ENCODE assay signal across 8 cellular contexts in genomic region chr6:5205877-5206840, GRCh38.
DNase-seq lines count a peak whose midpoint lies in the region; ATAC-seq and TF ChIP-seq lines count a peak whose summit lies in the region.

No MANE protein-coding gene starts in this region.

- peak; percentile 66 for DNase-seq in DMS 273 (lab: John Stamatoyannopoulos, UW; ENCODE audit: unreplicated experiment)
- no peak for DNase-seq in DMS 273 treated with DMSO at 0.1 percent for 48 hours (lab: John Stamatoyannopoulos, UW)
- DNase-seq in astrocyte of the cerebellum (ENCODE audit: low read depth), result peak; percentile 46
- DNase-seq in inferior parietal cortex (ENCODE audit: extremely low spot score), result peak; percentile 90
- peak; percentile 95 for DNase-seq in superior temporal gyrus (ENCODE audit: extremely low spot score)
- DNase-seq in stimulated activated CD8-positive, alpha-beta memory T cell treated with anti-CD3 and anti-CD28 coated beads, Interleukin-4, amount 100 ng/mL, for 48 hours, result no peak

- TF ChIP-seq CTCF in astrocyte of the cerebellum (IDR thresholded peaks at IDR 0.05; ENCODE audit: low read depth, low read length, missing control alignments), result no peak

- no peak overlapping the region for H3K4me3 ChIP-seq in astrocyte of the cerebellum (ENCODE audit: low read depth, low read length)

- in situ Hi-C loops in astrocyte of the cerebellum (cut with HindIII; ENCODE audit: low sequenced_read_pairs), result no loop called here

- no peak for ATAC-seq in GM21619 (IDR thresholded peaks at IDR 0.05; ENCODE audit: unreplicated experiment)
- no peak for ATAC-seq in GM19023 (IDR thresholded peaks at IDR 0.05; ENCODE audit: unreplicated experiment)

Comparison
In these comparisons a context has a peak if more than half of its experiments do, and no peak if none do; other contexts are left out.
1. DNase-seq: peak in DMS 273 (single experiment), astrocyte of the cerebellum (single experiment), inferior parietal cortex (single experiment) and superior temporal gyrus (single experiment); none in DMS 273 treated with DMSO at 0.1 percent for 48 hours (single experiment) and stimulated activated CD8-positive, alpha-beta memory T cell treated with anti-CD3 and anti-CD28 coated beads, Interleukin-4, amount 100 ng/mL, for 48 hours (single experiment).